In the genomic region with DNA sequence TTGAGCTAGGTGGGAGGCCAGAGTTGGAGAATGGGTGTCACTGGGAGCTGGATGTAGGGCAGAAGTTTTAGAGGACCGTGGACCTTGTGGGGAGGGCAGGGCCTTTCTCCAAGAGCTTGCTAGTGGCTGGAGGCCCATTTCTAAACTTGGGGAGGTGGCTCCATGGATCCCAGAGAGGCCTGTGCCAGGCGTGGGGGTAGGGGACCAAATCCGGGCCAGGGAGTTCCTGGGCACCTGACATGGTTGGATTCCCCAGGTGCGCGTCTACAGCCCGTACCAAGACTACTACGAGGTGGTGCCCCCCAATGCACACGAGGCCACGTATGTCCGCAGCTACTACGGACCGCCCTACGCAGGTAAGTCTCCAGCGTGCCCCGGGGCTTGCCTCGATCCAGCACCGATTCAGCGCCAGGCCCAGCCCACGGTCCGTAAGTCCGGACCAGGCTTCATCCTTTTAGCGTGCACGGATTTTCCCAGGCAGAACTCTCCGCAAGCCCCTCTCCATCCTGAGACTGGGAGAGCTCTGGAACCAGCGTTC, we compare ENCODE assay signal across 9 cellular contexts. TPM values are rescaled to one million over a fixed set of nuclear protein-coding genes. Genes with fewer than 3 reads are reported as not detected.
DNase-seq lines count a peak whose midpoint lies in the region; TF ChIP-seq lines count a peak whose summit lies in the region.
"Had no signal": no experiment of that assay in that cellular context is flagged by ENCODE, and none has a peak within 500 bp of the region (broad histone marks: within the 10 kb centered on the region; RNA-seq: fewer than 3 reads in every experiment).

No MANE protein-coding gene starts in this region.

- no peaks in the 10 kb centered on the region for H3K27me3 ChIP-seq in Caco-2 (replicated peaks; ENCODE audit: control insufficient read depth, insufficient read depth, low read length)
- no peaks in the 10 kb centered on the region for H3K27me3 ChIP-seq in esophagus squamous epithelium
- H3K27me3 ChIP-seq in rectal smooth muscle tissue (ENCODE audit: control insufficient read depth, insufficient read depth, low read length): no peaks in the 10 kb centered on the region

- H3K27ac ChIP-seq in OCI-LY7 (ENCODE audit: low read depth, low read length, poor library complexity, severe bottlenecking) (no peak overlapping the region), esophagus squamous epithelium (no peak overlapping the region), rectal smooth muscle tissue (ENCODE audit: low read depth, low read length) (no peak overlapping the region)
- H3K27ac ChIP-seq: HL-60 had no signal

- H3K4me3 Mint-ChIP-seq in Caco-2 (ENCODE audit: unreplicated experiment) (no peak overlapping the region), nephron progenitor cell (no peak overlapping the region)

- no peaks in the 10 kb centered on the region for H4K20me1 ChIP-seq in OCI-LY7 (ENCODE audit: insufficient read depth, low read length)

- H3K4me1 Mint-ChIP-seq in Caco-2 (ENCODE audit: low read depth, unreplicated experiment): no peaks in the 10 kb centered on the region
- peaks cover 33% of the 10 kb centered on the region for H3K4me1 Mint-ChIP-seq in nephron progenitor cell

- H3K9me2 ChIP-seq in OCI-LY7 (ENCODE audit: insufficient read depth, low read length): no peaks in the 10 kb centered on the region

- peak overlapping the region; percentile 51; the same call in 1 of the 2 replicates for H3K4me2 ChIP-seq in OCI-LY7 (ENCODE audit: low read length)

- H3K9me3 Mint-ChIP-seq in Caco-2 (ENCODE audit: unreplicated experiment): no peaks in the 10 kb centered on the region
- H3K9me3 Mint-ChIP-seq in nephron progenitor cell: no peaks in the 10 kb centered on the region

- BruUV-seq in Caco-2 (replicated peaks; lab: Mats Ljungman, UMichigan) (no TSS peak), OCI-LY7 (replicated peaks; lab: Mats Ljungman, UMichigan) (no TSS peak)

- no peaks in the 10 kb centered on the region for H3K79me2 ChIP-seq in OCI-LY7 (ENCODE audit: insufficient read depth, low read depth, low read length)

- no peaks in the 10 kb centered on the region for H3K4me1 ChIP-seq in Caco-2
- no peaks in the 10 kb centered on the region for H3K4me1 ChIP-seq in OCI-LY7 (ENCODE audit: insufficient read depth, low read length, poor library complexity, severe bottlenecking)
- H3K4me1 ChIP-seq in esophagus squamous epithelium: peaks cover 0 to 21% (median 11%) of the 10 kb centered on the region in 3 donors
- H3K4me1 ChIP-seq in rectal smooth muscle tissue (ENCODE audit: control insufficient read depth, insufficient read depth, low read length): peaks cover 5% of the 10 kb centered on the region

- H3K9ac ChIP-seq in rectal smooth muscle tissue (ENCODE audit: low read length): no peak overlapping the region

- POLR2A ChIA-PET in Caco-2 (lab: Charles Lee): no interaction called here
- POLR2A ChIA-PET in OCI-LY7 (lab: Charles Lee): interaction anchor here (0.8 kb wide), 1 partner anchor 210 kb away, joined by 3 read pairs; no protein-coding TSS in a partner anchor

- H3K27ac Mint-ChIP-seq in Caco-2 (ENCODE audit: unreplicated experiment): peak overlapping the region; percentile 10
- H3K27ac Mint-ChIP-seq in nephron progenitor cell: no peak overlapping the region

- H2AFZ ChIP-seq in OCI-LY7 (ENCODE audit: low read length): no peak overlapping the region

- TF ChIP-seq POLR2A in esophagus squamous epithelium (IDR thresholded peaks at IDR 0.05): no peak

- intact Hi-C loops in Caco-2 (cut with micrococcal nuclease; ENCODE audit: unreplicated experiment) (loop anchor here (1.0 to 5.0 kb wide), 3 partner anchors 35 to 256 kb away; no protein-coding TSS in a partner anchor), OCI-LY7 (cut with micrococcal nuclease; ENCODE audit: unreplicated experiment) (loop anchor here (1.0 to 5.0 kb wide), 5 partner anchors 35 to 309 kb away; no protein-coding TSS in a partner anchor), esophagus squamous epithelium (cut with DNase I) (loop anchor here (5.0 kb wide), 1 partner anchor 238 kb away; no protein-coding TSS in a partner anchor)

- H3K36me3 Mint-ChIP-seq in Caco-2 (ENCODE audit: insufficient read depth, unreplicated experiment) (no peaks in the 10 kb centered on the region), nephron progenitor cell (ENCODE audit: low read depth) (no peaks in the 10 kb centered on the region)

- TF ChIP-seq CTCF in Caco-2 (IDR thresholded peaks at IDR 0.05; ENCODE audit: insufficient read depth in 1 of 2, low read depth in 1 of 2, low read length in 1 of 2, severe bottlenecking in 1 of 2, unreplicated experiment in 1 of 2): no peak
- no peak for TF ChIP-seq CTCF in OCI-LY7 (conservative IDR thresholded peaks at IDR 0.05; ENCODE audit: low read length)
- no peak for TF ChIP-seq CTCF in esophagus squamous epithelium (IDR thresholded peaks at IDR 0.05)
- no peak for TF ChIP-seq CTCF in nephron progenitor cell (IDR thresholded peaks at IDR 0.05)

- H3K9me3 ChIP-seq in Caco-2: no peaks in the 10 kb centered on the region
- no peaks in the 10 kb centered on the region for H3K9me3 ChIP-seq in OCI-LY7 (ENCODE audit: low read length)
- no peaks in the 10 kb centered on the region for H3K9me3 ChIP-seq in esophagus squamous epithelium

- CTCF ChIA-PET in Caco-2 (lab: Charles Lee): interaction anchor here (0.6 to 4.8 kb wide), 4 partner anchors 35 to 258 kb away, joined by 3 to 48 read pairs (median 8); no protein-coding TSS in a partner anchor
- CTCF ChIA-PET in OCI-LY7 (lab: Charles Lee; ENCODE audit: unreplicated experiment): interaction anchor here (0.6 to 1.4 kb wide), 4 partner anchors 11 to 311 kb away, joined by 3 to 6 read pairs (median 3); no protein-coding TSS in a partner anchor

- DNase-seq in Caco-2: no peak
- DNase-seq in OCI-LY7 (ENCODE audit: low spot score): no peak
- no peak for DNase-seq in esophagus squamous epithelium (lab: John Stamatoyannopoulos, UW)
- no peak for DNase-seq in nephron progenitor cell
- DNase-seq in NCI-H446 (lab: John Stamatoyannopoulos, UW): no peak
- no peak for DNase-seq in GM19238 (ENCODE audit: insufficient read length, low spot score)
- no peak for DNase-seq in AG08395 (ENCODE audit: low spot score)

- WGBS in esophagus squamous epithelium, 2 donors: 30 to 35% methylated on average over 6 to 12 of the region's 25 CpGs

- no peak overlapping the region for H3K4me3 ChIP-seq in Caco-2 (ENCODE audit: low read depth, low read length)
- no peak overlapping the region for H3K4me3 ChIP-seq in OCI-LY7 (ENCODE audit: low read depth, low read length, poor library complexity, severe bottlenecking)
- H3K4me3 ChIP-seq in esophagus squamous epithelium: peak overlapping the region; percentile 5 to 59 (median 28)
- peak overlapping the region; percentile 52 for H3K4me3 ChIP-seq in rectal smooth muscle tissue (ENCODE audit: low read length)

- H3K27me3 Mint-ChIP-seq in Caco-2 (ENCODE audit: insufficient read depth, unreplicated experiment) (no peaks in the 10 kb centered on the region), nephron progenitor cell (ENCODE audit: low read depth, poor library complexity) (peaks cover 7% of the 10 kb centered on the region)

- H3K36me3 ChIP-seq in Caco-2 (ENCODE audit: control insufficient read depth, insufficient read depth, low read length): no peaks in the 10 kb centered on the region
- no peaks in the 10 kb centered on the region for H3K36me3 ChIP-seq in OCI-LY7 (ENCODE audit: insufficient read depth, low read length)
- H3K36me3 ChIP-seq in esophagus squamous epithelium: no peaks in the 10 kb centered on the region
- no peaks in the 10 kb centered on the region for H3K36me3 ChIP-seq in rectal smooth muscle tissue (ENCODE audit: control insufficient read depth, insufficient read depth, low read length)

RNA-seq across cellular contexts. Expression of gene PLEKHB1, which starts 14.2 kb away (rescaled TPM):
- total RNA-seq in Caco-2 (2022) (12.7 and 15.5 TPM in 2 replicates), OCI-LY7 (2022) (9.2 and 11.8 TPM in 2 replicates), esophagus squamous epithelium (1 to 10 TPM in 2 of 4 donors, under 1 TPM in 2; 0.22 to 5.6 (median 2.2) TPM)
- 2.3 and 5.4 TPM in 2 replicates for total RNA-seq in OCI-LY7 (2014; rRNA removed; shearing (Covaris generic))

Comparison
In these comparisons a context has a peak if more than half of its experiments do, and no peak if none do; other contexts are left out.
1. H3K4me3 ChIP-seq: peak in esophagus squamous epithelium (4 of 4) and rectal smooth muscle tissue (single experiment); none in Caco-2 (single experiment) and OCI-LY7 (single experiment).